ENCODE assay signal across 19 cellular contexts in the genomic region with DNA sequence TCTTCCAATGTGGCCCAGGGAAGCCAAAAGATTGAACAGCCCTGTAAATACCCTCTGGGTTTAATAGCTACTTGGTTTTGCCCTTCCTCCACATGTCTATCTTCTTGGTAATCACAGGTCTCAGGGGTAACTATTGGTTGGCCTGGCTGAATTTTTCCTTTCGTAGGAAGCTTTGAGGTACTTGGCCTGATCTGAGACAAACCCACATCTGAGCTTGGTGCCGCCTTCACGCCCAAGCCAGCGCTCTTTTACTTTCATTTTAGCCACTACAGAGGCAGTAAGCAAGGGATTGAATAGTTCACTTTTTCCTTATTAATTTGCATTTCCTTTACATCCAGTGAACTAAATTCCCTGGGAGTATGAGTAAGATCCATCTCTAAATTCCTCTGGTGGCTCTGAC.
A peak's percentile ranks its signal among the peaks of the same experiment; 100 is the strongest.
DNase-seq lines count a peak whose midpoint lies in the region; ATAC-seq and TF ChIP-seq lines count a peak whose summit lies in the region.
"Had no signal": no experiment of that assay in that cellular context is flagged by ENCODE, and none has a peak within 500 bp of the region (broad histone marks: within the 10 kb centered on the region; RNA-seq: fewer than 3 reads in every experiment).

No MANE protein-coding gene starts in this region.

- H3K27me3 Mint-ChIP-seq in HFFc6 (ENCODE audit: insufficient read depth) = peaks cover 3% of the 10 kb centered on the region; the same call in 1 of the 2 replicates
- no peaks in the 10 kb centered on the region for H3K27me3 Mint-ChIP-seq in activated CD8-positive, alpha-beta T cell treated with anti-CD3 and anti-CD28 coated beads for 36 hours
- H3K27me3 Mint-ChIP-seq in natural killer cell treated with Interleukin-12 subunit alpha and Interleukin-12 subunit beta and Interleukin-15 and Interleukin-18, amount 100 ng/mL, for 72 hours = no peaks in the 10 kb centered on the region

- peak overlapping the region; percentile 55; the same call in 1 of the 2 replicates for H3K4me3 Mint-ChIP-seq in HFFc6
- peak overlapping the region; percentile 58 for H3K4me3 Mint-ChIP-seq in activated CD8-positive, alpha-beta T cell treated with anti-CD3 and anti-CD28 coated beads for 36 hours
- peak overlapping the region; percentile 65 for H3K4me3 Mint-ChIP-seq in natural killer cell treated with Interleukin-12 subunit alpha and Interleukin-12 subunit beta and Interleukin-15 and Interleukin-18, amount 100 ng/mL, for 72 hours

- peak; percentile 0 for DNase-seq in activated T-cell treated with anti-CD3 and anti-CD28 coated beads for 4 hours
- DNase-seq in activated T-cell treated with anti-CD3 and anti-CD28 coated beads, Interleukin-2, amount 50 U/mL, for 48 hours = no peak
- DNase-seq in HFFc6 = no peak
- DNase-seq in activated CD8-positive, alpha-beta T cell treated with anti-CD3 and anti-CD28 coated beads for 36 hours = peak; percentile 45
- no peak for DNase-seq in natural killer cell treated with Interleukin-12 subunit alpha and Interleukin-12 subunit beta and Interleukin-15 and Interleukin-18, amount 100 ng/mL, for 72 hours (ENCODE audit: low spot score)
- no peak for DNase-seq in COLO829 (ENCODE audit: low spot score)
- DNase-seq in mesenteric fat pad (ENCODE audit: low spot score) = no peak
- DNase-seq in SHP77 treated with DMSO at 0.1 percent for 48 hours (lab: John Stamatoyannopoulos, UW) = no peak
- DNase-seq: ACHN; activated effector memory CD4-positive, alpha-beta T cell treated with anti-CD3 and anti-CD28 coated beads, Interleukin-2, amount 50 U/mL, for 16 hours; DMS153; effector memory CD4-positive, alpha-beta T cell; esophagus squamous epithelium; GF-D8; kidney; occipital lobe; OCI-M1; SHP77 had no signal

- no peaks in the 10 kb centered on the region for H3K9me3 Mint-ChIP-seq in HFFc6
- H3K9me3 Mint-ChIP-seq in activated CD8-positive, alpha-beta T cell treated with anti-CD3 and anti-CD28 coated beads for 36 hours = peaks cover 2% of the 10 kb centered on the region
- no peaks in the 10 kb centered on the region for H3K9me3 Mint-ChIP-seq in natural killer cell treated with Interleukin-12 subunit alpha and Interleukin-12 subunit beta and Interleukin-15 and Interleukin-18, amount 100 ng/mL, for 72 hours

- CTCF ChIA-PET in activated CD8-positive, alpha-beta T cell treated with anti-CD3 and anti-CD28 coated beads for 36 hours (lab: Charles Lee) = no interaction called here

- POLR2A ChIA-PET in activated CD8-positive, alpha-beta T cell treated with anti-CD3 and anti-CD28 coated beads for 36 hours (lab: Charles Lee) = no interaction called here

- no peaks in the 10 kb centered on the region for H3K36me3 Mint-ChIP-seq in HFFc6 (ENCODE audit: low read depth)
- no peaks in the 10 kb centered on the region for H3K36me3 Mint-ChIP-seq in activated CD8-positive, alpha-beta T cell treated with anti-CD3 and anti-CD28 coated beads for 36 hours (ENCODE audit: low read depth)
- no peaks in the 10 kb centered on the region for H3K36me3 Mint-ChIP-seq in natural killer cell treated with Interleukin-12 subunit alpha and Interleukin-12 subunit beta and Interleukin-15 and Interleukin-18, amount 100 ng/mL, for 72 hours

- ATAC-seq in activated CD8-positive, alpha-beta T cell treated with anti-CD3 and anti-CD28 coated beads for 36 hours = peak; percentile 86
- no peak for ATAC-seq in natural killer cell treated with Interleukin-12 subunit alpha and Interleukin-12 subunit beta and Interleukin-15 and Interleukin-18, amount 100 ng/mL, for 72 hours
- ATAC-seq: gastroesophageal sphincter had no signal

- intact Hi-C loops in activated CD8-positive, alpha-beta T cell treated with anti-CD3 and anti-CD28 coated beads for 36 hours (cut with micrococcal nuclease) = no loop called here

- H3K4me1 Mint-ChIP-seq in HFFc6 (ENCODE audit: low read depth) = peaks cover 19% of the 10 kb centered on the region
- H3K4me1 Mint-ChIP-seq in activated CD8-positive, alpha-beta T cell treated with anti-CD3 and anti-CD28 coated beads for 36 hours (ENCODE audit: low read depth) = peaks cover 13% of the 10 kb centered on the region
- H3K4me1 Mint-ChIP-seq in natural killer cell treated with Interleukin-12 subunit alpha and Interleukin-12 subunit beta and Interleukin-15 and Interleukin-18, amount 100 ng/mL, for 72 hours (ENCODE audit: low read depth in 2 of 2) = no peaks in the 10 kb centered on the region

- TF ChIP-seq CTCF in HFFc6 (IDR thresholded peaks at IDR 0.05) = no peak
- no peak for TF ChIP-seq CTCF in activated CD8-positive, alpha-beta T cell treated with anti-CD3 and anti-CD28 coated beads for 36 hours (IDR thresholded peaks at IDR 0.05)

- H3K27ac Mint-ChIP-seq in HFFc6 = no peak overlapping the region
- peak overlapping the region; percentile 71 for H3K27ac Mint-ChIP-seq in activated CD8-positive, alpha-beta T cell treated with anti-CD3 and anti-CD28 coated beads for 36 hours
- H3K27ac Mint-ChIP-seq in natural killer cell treated with Interleukin-12 subunit alpha and Interleukin-12 subunit beta and Interleukin-15 and Interleukin-18, amount 100 ng/mL, for 72 hours = no peak overlapping the region

Comparison
In these comparisons a context has a peak if more than half of its experiments do, and no peak if none do; other contexts are left out.
1. DNase-seq: peak in activated T-cell treated with anti-CD3 and anti-CD28 coated beads for 4 hours (single experiment) and activated CD8-positive, alpha-beta T cell treated with anti-CD3 and anti-CD28 coated beads for 36 hours (single experiment); none in activated T-cell treated with anti-CD3 and anti-CD28 coated beads, Interleukin-2, amount 50 U/mL, for 48 hours (0 of 2), HFFc6 (single experiment), natural killer cell treated with Interleukin-12 subunit alpha and Interleukin-12 subunit beta and Interleukin-15 and Interleukin-18, amount 100 ng/mL, for 72 hours (single experiment), COLO829 (single experiment), mesenteric fat pad (single experiment) and SHP77 treated with DMSO at 0.1 percent for 48 hours (single experiment).
2. Peak in every context shown above with its lines, with median percentiles within 50 percentile points of each other: H3K4me3 Mint-ChIP-seq.